10 cellular contexts compared by ENCODE assay signal in the genomic region with DNA sequence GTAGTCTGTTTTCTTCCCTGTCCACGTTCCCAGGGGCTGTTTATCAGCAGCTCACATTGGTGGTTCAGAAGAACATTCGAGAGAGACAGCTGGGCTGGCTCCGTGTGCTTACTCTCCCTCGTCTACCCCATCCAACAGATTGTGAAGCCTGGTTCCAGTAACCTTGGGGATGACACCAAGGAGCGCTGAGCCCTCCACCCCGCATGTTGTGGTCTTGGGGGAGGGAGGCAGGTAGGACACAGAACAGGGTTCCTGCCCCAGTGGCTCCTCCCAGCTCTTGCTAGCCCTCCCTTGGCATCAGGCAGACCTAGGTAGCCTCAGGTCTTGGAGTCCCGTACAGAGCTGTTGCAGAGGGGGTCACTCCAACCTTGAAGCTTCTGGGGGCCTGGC. TPM values are rescaled to one million over a fixed set of nuclear protein-coding genes. Genes with fewer than 3 reads are reported as not detected.
A peak's percentile ranks its signal among the peaks of the same experiment; 100 is the strongest.
DNase-seq lines count a peak whose midpoint lies in the region; ATAC-seq and TF ChIP-seq lines count a peak whose summit lies in the region.
"Had no signal": no experiment of that assay in that cellular context is flagged by ENCODE, and none has a peak within 500 bp of the region (broad histone marks: within the 10 kb centered on the region; RNA-seq: fewer than 3 reads in every experiment).

No MANE protein-coding gene starts in this region.

- H3K4me3 Mint-ChIP-seq in activated naive CD4-positive, alpha-beta T cell treated with anti-CD3 and anti-CD28 coated beads, Interleukin-2, amount 50 U/mL, for 24 hours, result peak overlapping the region; percentile 61
- H3K4me3 Mint-ChIP-seq in activated CD8-positive, alpha-beta T cell treated with anti-CD3 and anti-CD28 coated beads, Interleukin-2, amount 10 ng/mL, durations not matched to agents 7 days and 5 days, result peak overlapping the region; percentile 54

- no peak for DNase-seq in activated naive CD4-positive, alpha-beta T cell (lab: John Stamatoyannopoulos, UW)
- DNase-seq in activated CD8-positive, alpha-beta T cell treated with anti-CD3 and anti-CD28 coated beads, Interleukin-2, amount 10 ng/mL, durations not matched to agents 7 days and 5 days, result peak; percentile 38
- DNase-seq in left lobe of liver (ENCODE audit: low spot score), result no peak
- DNase-seq in tibial nerve (ENCODE audit: low spot score in 2 of 2), result no peak
- no peak for DNase-seq in GDM1 (lab: John Stamatoyannopoulos, UW)
- DNase-seq in SIG-M5 (lab: John Stamatoyannopoulos, UW), result no peak
- DNase-seq in NCI-H748 (lab: John Stamatoyannopoulos, UW; ENCODE audit: unreplicated experiment), result no peak
- DNase-seq: foreskin melanocyte, NCI-H1930 had no signal

- peaks cover 7% of the 10 kb centered on the region for H3K36me3 Mint-ChIP-seq in activated naive CD4-positive, alpha-beta T cell treated with anti-CD3 and anti-CD28 coated beads, Interleukin-2, amount 50 U/mL, for 24 hours
- H3K36me3 Mint-ChIP-seq in activated CD8-positive, alpha-beta T cell treated with anti-CD3 and anti-CD28 coated beads, Interleukin-2, amount 10 ng/mL, durations not matched to agents 7 days and 5 days (ENCODE audit: low read depth), result peaks cover 68% of the 10 kb centered on the region

- no peak for ATAC-seq in activated CD8-positive, alpha-beta T cell treated with anti-CD3 and anti-CD28 coated beads, Interleukin-2, amount 10 ng/mL, durations not matched to agents 7 days and 5 days
- ATAC-seq in left lobe of liver, result peak; percentile 12

- TF ChIP-seq POLR2A in tibial nerve (IDR thresholded peaks at IDR 0.05), result no peak

- H3K9me3 ChIP-seq in tibial nerve, result no peaks in the 10 kb centered on the region

- H3K4me1 ChIP-seq in tibial nerve, result peaks cover 0 to 100% (median 90%) of the 10 kb centered on the region in 4 donors

- CTCF ChIA-PET in activated CD8-positive, alpha-beta T cell treated with anti-CD3 and anti-CD28 coated beads, Interleukin-2, amount 10 ng/mL, durations not matched to agents 7 days and 5 days (lab: Charles Lee), result interaction anchor here (0.7 to 15.9 kb wide), 8 partner anchors 10 to 145 kb away, joined by 3 to 271 read pairs (median 6); no protein-coding TSS in a partner anchor

- TF ChIP-seq CTCF in tibial nerve (IDR thresholded peaks at IDR 0.05), result no peak

- H3K27ac ChIP-seq in tibial nerve, result peak overlapping the region in 3 of 4 donors; percentile 93 to 95 (median 94)

- peak overlapping the region; percentile 88 for H3K27ac Mint-ChIP-seq in activated naive CD4-positive, alpha-beta T cell treated with anti-CD3 and anti-CD28 coated beads, Interleukin-2, amount 50 U/mL, for 24 hours
- peak overlapping the region; percentile 94 for H3K27ac Mint-ChIP-seq in activated CD8-positive, alpha-beta T cell treated with anti-CD3 and anti-CD28 coated beads, Interleukin-2, amount 10 ng/mL, durations not matched to agents 7 days and 5 days

- no peak overlapping the region for H3K4me3 ChIP-seq in tibial nerve

- no peaks in the 10 kb centered on the region for H3K27me3 ChIP-seq in tibial nerve

- POLR2A ChIA-PET in activated CD8-positive, alpha-beta T cell treated with anti-CD3 and anti-CD28 coated beads, Interleukin-2, amount 10 ng/mL, durations not matched to agents 7 days and 5 days (lab: Charles Lee), result interaction anchor here (1.1 to 8.9 kb wide), 6 partner anchors 12 to 75 kb away, joined by 4 to 90 read pairs (median 15); partner anchors contain the start of gene KLF13

- TF ChIP-seq EP300 in tibial nerve (IDR thresholded peaks at IDR 0.05), result no peak

- H3K27me3 Mint-ChIP-seq in activated naive CD4-positive, alpha-beta T cell treated with anti-CD3 and anti-CD28 coated beads, Interleukin-2, amount 50 U/mL, for 24 hours, result no peaks in the 10 kb centered on the region
- H3K27me3 Mint-ChIP-seq in activated CD8-positive, alpha-beta T cell treated with anti-CD3 and anti-CD28 coated beads, Interleukin-2, amount 10 ng/mL, durations not matched to agents 7 days and 5 days (ENCODE audit: low read depth), result no peaks in the 10 kb centered on the region

- H3K9me3 Mint-ChIP-seq in activated naive CD4-positive, alpha-beta T cell treated with anti-CD3 and anti-CD28 coated beads, Interleukin-2, amount 50 U/mL, for 24 hours, result no peaks in the 10 kb centered on the region
- H3K9me3 Mint-ChIP-seq in activated CD8-positive, alpha-beta T cell treated with anti-CD3 and anti-CD28 coated beads, Interleukin-2, amount 10 ng/mL, durations not matched to agents 7 days and 5 days (ENCODE audit: insufficient read depth), result no peaks in the 10 kb centered on the region

- peaks cover 95% of the 10 kb centered on the region for H3K4me1 Mint-ChIP-seq in activated naive CD4-positive, alpha-beta T cell treated with anti-CD3 and anti-CD28 coated beads, Interleukin-2, amount 50 U/mL, for 24 hours
- H3K4me1 Mint-ChIP-seq in activated CD8-positive, alpha-beta T cell treated with anti-CD3 and anti-CD28 coated beads, Interleukin-2, amount 10 ng/mL, durations not matched to agents 7 days and 5 days (ENCODE audit: low read depth), result peaks cover 99% of the 10 kb centered on the region

- no peaks in the 10 kb centered on the region for H3K36me3 ChIP-seq in tibial nerve

- WGBS in tibial nerve, 2 donors, result 73 to 78% methylated on average over 7 of the region's 7 CpGs

RNA-seq across cellular contexts. Expression of gene KLF13, which starts 33.1 kb away (rescaled TPM):
- 100 to 1,000 TPM; 214 to 215 TPM for total RNA-seq in activated CD8-positive, alpha-beta T cell treated with anti-CD3 and anti-CD28 coated beads, Interleukin-2, amount 10 ng/mL, durations not matched to agents 7 days and 5 days
- total RNA-seq in left lobe of liver, result 91.9 TPM
- 10 to 100 TPM; 61.2 to 77.9 (median 75.1) TPM for total RNA-seq in tibial nerve
